ENCODE assay signal across 13 cellular contexts in the genomic region with DNA sequence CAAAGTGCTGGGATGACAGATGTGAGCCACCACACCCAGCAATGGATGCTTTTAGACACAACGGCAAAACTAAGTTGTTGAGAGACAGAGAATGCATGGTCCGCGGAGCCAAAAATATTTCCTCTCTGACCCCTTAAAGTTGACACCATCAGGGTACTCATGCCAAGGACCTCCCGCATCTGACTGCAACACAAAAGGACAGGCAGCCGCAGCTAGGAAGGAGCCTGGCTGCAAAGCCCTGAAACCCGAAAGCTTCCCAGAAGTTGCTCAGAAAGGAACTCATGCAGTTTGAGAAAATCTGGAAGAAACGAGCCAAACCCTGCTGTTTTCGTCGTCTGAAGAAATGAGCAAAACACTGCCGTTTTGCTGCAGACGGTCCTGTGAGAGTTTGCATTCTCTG. TPM values are rescaled to one million over a fixed set of nuclear protein-coding genes. Genes with fewer than 3 reads are reported as not detected.
DNase-seq lines count a peak whose midpoint lies in the region; ATAC-seq and TF ChIP-seq lines count a peak whose summit lies in the region.
"Had no signal": no experiment of that assay in that cellular context is flagged by ENCODE, and none has a peak within 500 bp of the region (broad histone marks: within the 10 kb centered on the region; RNA-seq: fewer than 3 reads in every experiment).

No MANE protein-coding gene starts in this region.

- no TSS peak for BruUV-seq in MCF 10A (replicated peaks; lab: Mats Ljungman, UMichigan)

- H3K36me3 ChIP-seq in breast epithelium: peaks cover 1% of the 10 kb centered on the region
- peaks cover under 1 to 37% (median 34%) of the 10 kb centered on the region in 9 donors for H3K36me3 ChIP-seq in heart right ventricle
- H3K36me3 ChIP-seq in aorta (ENCODE audit: control insufficient read depth in 1 of 2, insufficient read depth in 2 of 2, low read length in 1 of 2): peaks cover 0 to 10% of the 10 kb centered on the region in 2 donors

- H3K4me3 Mint-ChIP-seq in MCF 10A (ENCODE audit: unreplicated experiment): no peak overlapping the region

- POLR2A ChIA-PET in MCF 10A (lab: Yijun Ruan, JAX): no interaction called here

- H3K27ac ChIP-seq in breast epithelium (peak overlapping the region in 1 of 2 donors; percentile 82), heart right ventricle (peak overlapping the region; percentile 63 to 80 (median 72)), aorta (ENCODE audit: low read depth in 1 of 2, low read length in 2 of 2) (peak overlapping the region; percentile 1 to 18)
- H3K27ac ChIP-seq: SK-N-MC had no signal

- DNase-seq in breast epithelium (ENCODE audit: low spot score in 2 of 2) (no peak), MCF 10A (ENCODE audit: unreplicated experiment) (no peak), heart right ventricle (no peak), posterior vena cava (ENCODE audit: low spot score) (peak; percentile 67), aorta (no peak), NCI-H1105 (lab: John Stamatoyannopoulos, UW) (no peak)
- no peak for DNase-seq in activated CD4-positive, alpha-beta T cell treated with anti-CD3 and anti-CD28 coated beads for 4 hours
- DNase-seq in stimulated activated CD4-positive, alpha-beta T cell treated with anti-CD3 and anti-CD28 coated beads, Interleukin-15, amount 100 ng/mL, for 24 hours: no peak
- DNase-seq: 8988T, activated gamma-delta T cell, DND-41, NCI-H82 had no signal

- H3K9me3 ChIP-seq in breast epithelium: no peaks in the 10 kb centered on the region
- peaks cover 0 to 5% (median 0%) of the 10 kb centered on the region in 11 donors for H3K9me3 ChIP-seq in heart right ventricle
- no peaks in the 10 kb centered on the region for H3K9me3 ChIP-seq in aorta (ENCODE audit: control insufficient read depth, low read length)

- no peaks in the 10 kb centered on the region for H3K27me3 Mint-ChIP-seq in MCF 10A (ENCODE audit: insufficient read depth, unreplicated experiment)

- H3K4me1 ChIP-seq in breast epithelium: no peaks in the 10 kb centered on the region
- H3K4me1 ChIP-seq in heart right ventricle: peaks cover 0 to 38% (median 13%) of the 10 kb centered on the region in 9 donors
- H3K4me1 ChIP-seq in aorta (ENCODE audit: control insufficient read depth in 1 of 2, insufficient read depth in 2 of 2, low read length in 2 of 2): no peaks in the 10 kb centered on the region

- no peak for TF ChIP-seq POLR2A in breast epithelium (IDR thresholded peaks at IDR 0.05)

- intact Hi-C loops in breast epithelium (cut with DNase I; ENCODE audit: low total_unique reads) (loop anchor here (10.0 kb wide), 1 partner anchor 1729 kb away; no protein-coding TSS in a partner anchor), MCF 10A (cut with micrococcal nuclease) (no loop called here), heart right ventricle (cut with DNase I) (no loop called here), posterior vena cava (cut with DNase I) (no loop called here), aorta (cut with DNase I) (no loop called here)

- H3K27ac Mint-ChIP-seq in MCF 10A (ENCODE audit: low read depth, unreplicated experiment): no peak overlapping the region

- no peaks in the 10 kb centered on the region for H3K4me1 Mint-ChIP-seq in MCF 10A (ENCODE audit: insufficient read depth, unreplicated experiment)

- WGBS in heart right ventricle, 2 donors: 29 to 32% methylated on average over 11 of the region's 11 CpGs
- WGBS in aorta, 2 donors: 8 to 11% methylated on average over 11 of the region's 11 CpGs

- no peaks in the 10 kb centered on the region for H3K27me3 ChIP-seq in breast epithelium
- H3K27me3 ChIP-seq in heart right ventricle: no peaks in the 10 kb centered on the region
- no peaks in the 10 kb centered on the region for H3K27me3 ChIP-seq in aorta (ENCODE audit: control insufficient read depth in 1 of 2, insufficient read depth in 2 of 2, low read length in 1 of 2)

- no peaks in the 10 kb centered on the region for H3K9me3 Mint-ChIP-seq in MCF 10A (ENCODE audit: unreplicated experiment)

- H3K4me3 ChIP-seq in breast epithelium: peak overlapping the region; percentile 22 to 57 (median 31)
- H3K4me3 ChIP-seq in heart right ventricle: peak overlapping the region in 8 of 10 donors; percentile 4 to 40 (median 28)
- no peak overlapping the region for H3K4me3 ChIP-seq in aorta (ENCODE audit: low read length in 2 of 2)
- H3K4me3 ChIP-seq: SK-N-MC had no signal

- H3K36me3 Mint-ChIP-seq in MCF 10A (ENCODE audit: insufficient read depth, unreplicated experiment): peaks cover 35% of the 10 kb centered on the region

- TF ChIP-seq CTCF in breast epithelium (IDR thresholded peaks at IDR 0.05) (no peak), MCF 10A (IDR thresholded peaks at IDR 0.05; ENCODE audit: unreplicated experiment) (no peak), heart right ventricle (IDR thresholded peaks at IDR 0.05) (no peak)

- ATAC-seq in heart right ventricle: peak in 6 of 8 donors; percentile 23 to 33 (median 31)
- peak; percentile 58 for ATAC-seq in aorta (ENCODE audit: low FRiP score)

- CTCF ChIA-PET in MCF 10A (lab: Yijun Ruan, JAX): no interaction called here

RNA-seq across cellular contexts. Expression of gene DHRSX, which starts 16.5 kb away (rescaled TPM):
- total RNA-seq in breast epithelium: 10 to 100 TPM; 24.3 to 39.0 (median 29.2) TPM
- 23.9 and 26.5 TPM in 2 replicates for total RNA-seq in MCF 10A (2022)
- total RNA-seq in heart right ventricle: 10 to 100 TPM; 21.1 to 35.9 (median 28.5) TPM
- polyA plus RNA-seq in heart right ventricle: 10 to 100 TPM; 13.8 to 20.5 TPM
- 10 to 100 TPM; 16.0 to 18.9 TPM for total RNA-seq in posterior vena cava
- 10 to 100 TPM; 15.7 to 21.8 TPM for total RNA-seq in aorta
- 1 to 10 TPM; 6.0 to 7.7 TPM for polyA plus RNA-seq in aorta

RNA-seq across cellular contexts. Expression of gene ZBED1, which starts 16.5 kb away (rescaled TPM):
- total RNA-seq in breast epithelium (10 to 100 TPM; 37.6 to 38.7 (median 37.6) TPM), MCF 10A (2022) (19.6 and 23.7 TPM in 2 replicates), heart right ventricle (10 to 100 TPM; 41.5 to 60.8 (median 54.4) TPM), posterior vena cava (10 to 100 TPM; 33.4 to 34.1 TPM), aorta (10 to 100 TPM; 31.3 to 33.5 TPM)
- polyA plus RNA-seq in heart right ventricle (10 to 100 TPM; 19.0 to 23.6 TPM), aorta (10 to 100 TPM; 15.2 to 15.5 TPM)

Comparison
In these comparisons a context has a peak if more than half of its experiments do, and no peak if none do; other contexts are left out.
1. H3K4me3 ChIP-seq: peak in breast epithelium (3 of 3) and heart right ventricle (8 of 10); none in aorta (0 of 2).